Comparison of ENCODE assay signal across 8 cellular contexts in the genomic region with DNA sequence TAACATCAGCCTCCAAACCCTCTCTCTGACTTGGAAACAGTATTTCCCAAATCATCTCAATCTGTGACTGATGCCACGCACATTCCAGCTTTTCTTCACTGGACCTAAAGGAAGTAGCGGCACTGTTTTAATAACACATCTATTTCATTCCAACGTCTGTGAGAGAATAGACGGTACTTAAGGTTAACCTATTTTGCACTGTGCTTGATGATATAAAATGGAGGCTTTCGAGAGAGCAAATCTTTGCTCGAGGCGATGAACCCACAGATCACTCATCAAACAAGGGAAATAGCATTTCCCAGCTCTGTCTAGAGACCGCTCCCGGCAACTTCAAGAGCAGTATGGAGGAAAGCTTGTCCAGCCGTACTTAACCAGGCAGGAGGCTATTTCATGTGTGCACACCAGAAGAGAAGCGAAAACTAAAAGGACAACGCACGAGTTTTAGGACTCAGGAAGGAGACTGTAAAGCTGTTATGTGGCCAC. TPM values are rescaled to one million over a fixed set of nuclear protein-coding genes. Genes with fewer than 3 reads are reported as not detected.
DNase-seq lines count a peak whose midpoint lies in the region; ATAC-seq and TF ChIP-seq lines count a peak whose summit lies in the region.

No MANE protein-coding gene starts in this region.

- TF ChIP-seq POLR2A in uterus (IDR thresholded peaks at IDR 0.05), result peak in 1 of 2 donors; percentile 4

- ATAC-seq in HG03280 (IDR thresholded peaks at IDR 0.05; ENCODE audit: unreplicated experiment), result no peak

- H3K4me1 Mint-ChIP-seq in activated naive CD4-positive, alpha-beta T cell treated with anti-CD3 and anti-CD28 coated beads for 36 hours (ENCODE audit: low read depth), result peaks cover 37% of the 10 kb centered on the region

- H4K20me1 ChIP-seq in PC-9 (ENCODE audit: insufficient read depth), result peaks cover 9% of the 10 kb centered on the region; the same call in 1 of the 2 replicates

- H3K4me1 ChIP-seq in PC-9 (replicated peaks; ENCODE audit: insufficient read depth) (peaks cover 50% of the 10 kb centered on the region), mononuclear cell (ENCODE audit: insufficient read depth, low read length) (peaks cover 18% of the 10 kb centered on the region), uterus (peaks cover 0 to 11% of the 10 kb centered on the region in 2 donors)

- H3K27ac ChIP-seq in PC-9 (peak overlapping the region; percentile 33), coronary artery (peak overlapping the region; percentile 54 to 76), uterus (peak overlapping the region; percentile 99)

- H3K36me3 Mint-ChIP-seq in activated naive CD4-positive, alpha-beta T cell treated with anti-CD3 and anti-CD28 coated beads for 36 hours (ENCODE audit: low read depth), result peaks cover 1% of the 10 kb centered on the region

- H3K4me3 Mint-ChIP-seq in activated naive CD4-positive, alpha-beta T cell treated with anti-CD3 and anti-CD28 coated beads for 36 hours, result peak overlapping the region; percentile 96

- H3K4me3 ChIP-seq in PC-9 (peak overlapping the region; percentile 75), coronary artery (peak overlapping the region; percentile 82), mononuclear cell (ENCODE audit: low read length) (peak overlapping the region; percentile 98), uterus (peak overlapping the region; percentile 69 to 72)

- H3K79me2 ChIP-seq in PC-9 (ENCODE audit: low read depth), result peaks cover 70% of the 10 kb centered on the region

- no TSS peak for BruUV-seq in PC-9 (replicated peaks; lab: Mats Ljungman, UMichigan)

- intact Hi-C loops in activated naive CD4-positive, alpha-beta T cell treated with anti-CD3 and anti-CD28 coated beads for 36 hours (cut with micrococcal nuclease), result loop anchor here (1.0 to 5.0 kb wide), 6 partner anchors 9 to 895 kb away; no protein-coding TSS in a partner anchor
- intact Hi-C loops in PC-9 (cut with micrococcal nuclease; ENCODE audit: unreplicated experiment) (loop anchor here (5.0 kb wide), 1 partner anchor 75 kb away; no protein-coding TSS in a partner anchor), uterus (cut with DNase I; ENCODE audit: low total_unique reads) (loop anchor here (5.0 kb wide), 1 partner anchor 265 kb away; no protein-coding TSS in a partner anchor)

- peak overlapping the region; percentile 86 for H3K27ac Mint-ChIP-seq in activated naive CD4-positive, alpha-beta T cell treated with anti-CD3 and anti-CD28 coated beads for 36 hours

- no peaks in the 10 kb centered on the region for H3K36me3 ChIP-seq in PC-9 (ENCODE audit: low read depth)
- no peaks in the 10 kb centered on the region for H3K36me3 ChIP-seq in uterus

- no peaks in the 10 kb centered on the region for H3K9me3 Mint-ChIP-seq in activated naive CD4-positive, alpha-beta T cell treated with anti-CD3 and anti-CD28 coated beads for 36 hours

- POLR2A ChIA-PET in PC-9 (lab: Charles Lee; ENCODE audit: unreplicated experiment), result no interaction called here

- in situ Hi-C loops in GM13977 (cut with MboI; ENCODE audit: low pct_unique_long_range_greater_than_20kb, low sequenced_read_pairs, unreplicated experiment), result no loop called here

- no peaks in the 10 kb centered on the region for H3K27me3 Mint-ChIP-seq in activated naive CD4-positive, alpha-beta T cell treated with anti-CD3 and anti-CD28 coated beads for 36 hours (ENCODE audit: low read depth)

- H2AFZ ChIP-seq in PC-9, result peak overlapping the region; percentile 15; the same call in 1 of the 2 replicates

- H3K9me3 ChIP-seq in PC-9 (ENCODE audit: insufficient read depth, low read depth), result no peaks in the 10 kb centered on the region
- no peaks in the 10 kb centered on the region for H3K9me3 ChIP-seq in mononuclear cell (ENCODE audit: low read depth, low read length)
- no peaks in the 10 kb centered on the region for H3K9me3 ChIP-seq in uterus

- CTCF ChIA-PET in activated naive CD4-positive, alpha-beta T cell treated with anti-CD3 and anti-CD28 coated beads for 36 hours (lab: Charles Lee), result interaction anchor here (1.0 to 4.5 kb wide), 3 partner anchors 10 to 265 kb away, joined by 3 to 60 read pairs (median 4); no protein-coding TSS in a partner anchor
- CTCF ChIA-PET in PC-9 (lab: Charles Lee), result interaction anchor here (0.7 to 1.5 kb wide), 3 partner anchors 58 to 265 kb away, joined by 3 to 6 read pairs (median 4); no protein-coding TSS in a partner anchor

- no peaks in the 10 kb centered on the region for H3K27me3 ChIP-seq in PC-9 (ENCODE audit: insufficient read depth, low read depth)
- no peaks in the 10 kb centered on the region for H3K27me3 ChIP-seq in mononuclear cell (ENCODE audit: insufficient read depth, low read length)
- H3K27me3 ChIP-seq in uterus, result no peaks in the 10 kb centered on the region

- no peak for DNase-seq in activated naive CD4-positive, alpha-beta T cell treated with anti-CD3 and anti-CD28 coated beads for 36 hours
- no peak for DNase-seq in activated naive CD4-positive, alpha-beta T cell (lab: John Stamatoyannopoulos, UW)
- DNase-seq in PC-9 (no peak), coronary artery (ENCODE audit: low spot score) (no peak), uterus (peak in 1 of 2 donors; percentile 42), GM13977 (ENCODE audit: low spot score) (no peak)

- H3F3A ChIP-seq in PC-9 (ENCODE audit: insufficient read depth, low read depth), result no peaks in the 10 kb centered on the region

- peak overlapping the region; percentile 93 for H3K4me2 ChIP-seq in PC-9

- no peaks in the 10 kb centered on the region for H3K9me2 ChIP-seq in PC-9 (ENCODE audit: insufficient read depth)

- TF ChIP-seq CTCF in PC-9 (conservative IDR thresholded peaks at IDR 0.05) (no peak), coronary artery (IDR thresholded peaks at IDR 0.05) (no peak), uterus (IDR thresholded peaks at IDR 0.05) (no peak), GM13977 (IDR thresholded peaks at IDR 0.05; ENCODE audit: extremely low read depth, insufficient read depth, missing control alignments) (no peak)

RNA-seq across cellular contexts. Expression of gene UBL3, which starts 2.9 kb away (rescaled TPM):
- 1 to 10 TPM; 8.3 to 8.5 TPM for total RNA-seq in activated naive CD4-positive, alpha-beta T cell treated with anti-CD3 and anti-CD28 coated beads for 36 hours
- 22.1 and 24.4 TPM in 2 replicates for total RNA-seq in PC-9 (2021)
- total RNA-seq in mononuclear cell, result 48.2 TPM
- 10 to 100 TPM; 30.2 to 59.7 (median 56.8) TPM for total RNA-seq in uterus

Comparison
In these comparisons a context has a peak if more than half of its experiments do, and no peak if none do; other contexts are left out.
1. H3K27ac ChIP-seq: peak in every context shown above with its lines; median percentile 99 in uterus; 65 in coronary artery; 33 in PC-9.